Comparison of ENCODE assay signal across 16 cellular contexts in the genomic region with DNA sequence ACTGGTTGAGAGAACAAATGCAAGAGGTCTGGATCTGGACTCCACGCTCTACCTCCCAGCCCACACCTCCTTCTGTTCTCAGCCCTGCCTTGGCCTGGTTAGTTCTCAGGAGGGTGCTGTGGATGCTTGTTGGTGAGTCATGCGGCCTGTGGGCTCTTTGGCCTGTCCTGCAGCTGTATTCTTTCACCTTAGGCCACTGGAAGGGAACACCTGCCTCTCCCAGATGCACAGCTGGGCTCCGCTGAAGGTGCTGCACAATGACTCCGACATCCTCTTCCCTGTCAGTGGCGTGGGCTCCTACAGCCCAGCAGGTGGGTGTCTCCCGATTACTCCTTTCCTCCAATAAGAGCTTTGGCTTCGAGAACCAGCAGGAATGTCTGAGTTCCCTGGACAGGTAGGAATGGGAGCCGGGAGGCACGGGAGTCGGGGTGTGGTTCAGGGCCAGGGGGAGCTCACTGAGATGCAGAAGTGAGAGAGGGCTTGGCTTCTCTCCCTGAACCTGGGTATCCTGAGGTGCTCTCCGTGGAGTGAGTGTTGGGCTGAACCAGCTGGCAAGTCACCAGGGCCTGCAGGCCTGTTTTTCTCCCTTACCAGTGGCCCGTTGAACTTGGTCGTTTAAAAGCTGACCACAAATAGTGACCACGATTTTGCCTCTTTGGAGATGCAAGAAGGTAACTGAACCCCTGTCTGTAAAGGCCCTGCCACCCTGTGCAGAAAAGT.
DNase-seq lines count a peak whose midpoint lies in the region; ATAC-seq, FAIRE-seq and TF ChIP-seq lines count a peak whose summit lies in the region.
"Had no signal": no experiment of that assay in that cellular context is flagged by ENCODE, and none has a peak within 500 bp of the region (broad histone marks: within the 10 kb centered on the region; RNA-seq: fewer than 3 reads in every experiment).

No MANE protein-coding gene starts in this region.

- no peak overlapping the region for H3K27ac Mint-ChIP-seq in activated CD8-positive, alpha-beta T cell treated with anti-CD3 and anti-CD28 coated beads, Interleukin-2, amount 10 ng/mL, durations not matched to agents 7 days and 5 days
- H3K27ac Mint-ChIP-seq: CD4-positive, alpha-beta T cell; progenitor cell of endocrine pancreas; stimulated activated naive CD8-positive, alpha-beta T cell treated with anti-CD3 and anti-CD28 coated beads, Interleukin-15, Interleukin-2, amounts not matched to agents 100 ng/mL and 50 ng/mL, for 24 hours had no signal

- peak overlapping the region; percentile 38 for H3K27ac ChIP-seq in subcutaneous abdominal adipose tissue (ENCODE audit: low read depth, low read length)

- no peak overlapping the region for H3K9ac ChIP-seq in subcutaneous abdominal adipose tissue (ENCODE audit: low read length in 5 of 5)

- no peaks in the 10 kb centered on the region for H3K27me3 ChIP-seq in subcutaneous abdominal adipose tissue (ENCODE audit: control insufficient read depth in 5 of 5, insufficient read depth in 4 of 5, low read length in 5 of 5)

- POLR2A ChIA-PET in activated CD8-positive, alpha-beta T cell treated with anti-CD3 and anti-CD28 coated beads, Interleukin-2, amount 10 ng/mL, durations not matched to agents 7 days and 5 days (lab: Charles Lee): interaction anchor here (0.6 kb wide), 1 partner anchor 8 kb away, joined by 4 read pairs; no protein-coding TSS in a partner anchor

- peaks cover 25% of the 10 kb centered on the region for H3K4me1 Mint-ChIP-seq in activated CD8-positive, alpha-beta T cell treated with anti-CD3 and anti-CD28 coated beads, Interleukin-2, amount 10 ng/mL, durations not matched to agents 7 days and 5 days (ENCODE audit: low read depth)

- peak; percentile 54 for DNase-seq in ELR (ENCODE audit: low read depth)
- DNase-seq in RCC 7860 (ENCODE audit: low spot score): peak; percentile 73
- DNase-seq in fibroblast of villous mesenchyme (ENCODE audit: low read depth): peak; percentile 20
- no peak for DNase-seq in activated CD8-positive, alpha-beta T cell treated with anti-CD3 and anti-CD28 coated beads, Interleukin-2, amount 10 ng/mL, durations not matched to agents 7 days and 5 days
- DNase-seq in hypothalamus (lab: John Stamatoyannopoulos, UW): no peak
- DNase-seq in NCI-H2171 treated with DMSO at 0.1 percent for 48 hours (lab: John Stamatoyannopoulos, UW): no peak
- DNase-seq: activated CD8-positive, alpha-beta memory T cell treated with anti-CD3 and anti-CD28 coated beads, Interleukin-2, amount 50 U/mL, for 48 hours; CD4-positive, alpha-beta T cell; effector CD4-positive, alpha-beta T cell; NCI-H446; SHP77 treated with DMSO at 0.1 percent for 48 hours; stimulated activated CD4-positive, alpha-beta T cell treated with anti-CD3 and anti-CD28 coated beads, Interleukin-4, amount 100 ng/mL, for 4 hours had no signal

- CTCF ChIA-PET in activated CD8-positive, alpha-beta T cell treated with anti-CD3 and anti-CD28 coated beads, Interleukin-2, amount 10 ng/mL, durations not matched to agents 7 days and 5 days (lab: Charles Lee): interaction anchor here (0.9 kb wide), 1 partner anchor 112 kb away, joined by 3 read pairs; no protein-coding TSS in a partner anchor

- no peaks in the 10 kb centered on the region for H3K9me3 Mint-ChIP-seq in activated CD8-positive, alpha-beta T cell treated with anti-CD3 and anti-CD28 coated beads, Interleukin-2, amount 10 ng/mL, durations not matched to agents 7 days and 5 days (ENCODE audit: insufficient read depth)
- H3K9me3 Mint-ChIP-seq: CD4-positive, alpha-beta T cell; stimulated activated naive CD8-positive, alpha-beta T cell treated with anti-CD3 and anti-CD28 coated beads, Interleukin-15, Interleukin-2, amounts not matched to agents 100 ng/mL and 50 ng/mL, for 24 hours had no signal

- no peak overlapping the region for H3K4me3 Mint-ChIP-seq in activated CD8-positive, alpha-beta T cell treated with anti-CD3 and anti-CD28 coated beads, Interleukin-2, amount 10 ng/mL, durations not matched to agents 7 days and 5 days
- H3K4me3 Mint-ChIP-seq: CD4-positive, alpha-beta T cell; stimulated activated naive CD8-positive, alpha-beta T cell treated with anti-CD3 and anti-CD28 coated beads, Interleukin-15, Interleukin-2, amounts not matched to agents 100 ng/mL and 50 ng/mL, for 24 hours had no signal

- H3K9me3 ChIP-seq in subcutaneous abdominal adipose tissue (ENCODE audit: control insufficient read depth in 5 of 5, low read length in 5 of 5): no peaks in the 10 kb centered on the region

- no peaks in the 10 kb centered on the region for H3K36me3 Mint-ChIP-seq in activated CD8-positive, alpha-beta T cell treated with anti-CD3 and anti-CD28 coated beads, Interleukin-2, amount 10 ng/mL, durations not matched to agents 7 days and 5 days (ENCODE audit: low read depth)

- no peak for TF ChIP-seq CTCF in fibroblast of villous mesenchyme (IDR thresholded peaks at IDR 0.05; ENCODE audit: insufficient read depth, low read depth, low read length)

- no peak for ATAC-seq in activated CD8-positive, alpha-beta T cell treated with anti-CD3 and anti-CD28 coated beads, Interleukin-2, amount 10 ng/mL, durations not matched to agents 7 days and 5 days
- ATAC-seq in HG03521 (IDR thresholded peaks at IDR 0.05; ENCODE audit: unreplicated experiment): no peak

- H3K4me1 ChIP-seq in subcutaneous abdominal adipose tissue (ENCODE audit: control insufficient read depth in 5 of 5, insufficient read depth in 5 of 5, low read length in 5 of 5): peaks cover 6 to 50% (median 26%) of the 10 kb centered on the region in 5 donors

- H3K4me3 ChIP-seq in fibroblast of villous mesenchyme (ENCODE audit: low read depth, low read length) (no peak overlapping the region), subcutaneous abdominal adipose tissue (ENCODE audit: low read depth in 1 of 5, low read length in 5 of 5) (no peak overlapping the region)

- H3K36me3 ChIP-seq in subcutaneous abdominal adipose tissue (ENCODE audit: control insufficient read depth in 5 of 5, insufficient read depth in 5 of 5, low read length in 5 of 5): peaks cover 0 to 22% (median 8%) of the 10 kb centered on the region in 5 donors

- peak; percentile 76 for FAIRE-seq in RCC 7860 (lab: Jason Lieb, UNC)

- H3K27me3 Mint-ChIP-seq in activated CD8-positive, alpha-beta T cell treated with anti-CD3 and anti-CD28 coated beads, Interleukin-2, amount 10 ng/mL, durations not matched to agents 7 days and 5 days (ENCODE audit: low read depth): no peaks in the 10 kb centered on the region
- H3K27me3 Mint-ChIP-seq: CD4-positive, alpha-beta T cell; progenitor cell of endocrine pancreas; stimulated activated naive CD8-positive, alpha-beta T cell treated with anti-CD3 and anti-CD28 coated beads, Interleukin-15, Interleukin-2, amounts not matched to agents 100 ng/mL and 50 ng/mL, for 24 hours had no signal

Comparison
In these comparisons a context has a peak if more than half of its experiments do, and no peak if none do; other contexts are left out.
1. DNase-seq: peak in ELR (single experiment), RCC 7860 (single experiment) and fibroblast of villous mesenchyme (single experiment); none in activated CD8-positive, alpha-beta T cell treated with anti-CD3 and anti-CD28 coated beads, Interleukin-2, amount 10 ng/mL, durations not matched to agents 7 days and 5 days (single experiment), hypothalamus (0 of 51) and NCI-H2171 treated with DMSO at 0.1 percent for 48 hours (single experiment).